Comparison of ENCODE assay signal across 12 cellular contexts in the genomic region with DNA sequence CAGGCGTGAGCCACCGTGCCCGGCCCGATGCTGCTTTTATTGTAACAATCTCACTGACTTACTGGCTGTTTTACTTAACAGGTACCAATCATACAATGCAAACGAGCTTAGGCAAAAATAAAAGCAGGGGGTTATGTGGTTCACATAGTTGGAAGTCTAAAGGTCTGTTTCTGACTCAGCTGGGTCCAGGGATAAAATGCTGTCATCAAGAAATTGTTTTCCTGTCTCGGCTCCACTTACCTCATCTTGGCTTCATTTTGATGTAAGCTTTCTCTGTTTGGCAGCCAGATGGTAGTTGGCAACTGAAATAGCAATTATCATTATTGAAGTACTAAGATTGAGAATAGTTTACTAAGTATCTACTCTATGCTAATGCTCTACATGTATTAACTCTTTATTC. TPM values are rescaled to one million over a fixed set of nuclear protein-coding genes. Genes with fewer than 3 reads are reported as not detected.
DNase-seq lines count a peak whose midpoint lies in the region; ATAC-seq and TF ChIP-seq lines count a peak whose summit lies in the region.
"Had no signal": no experiment of that assay in that cellular context is flagged by ENCODE, and none has a peak within 500 bp of the region (broad histone marks: within the 10 kb centered on the region; RNA-seq: fewer than 3 reads in every experiment).

No MANE protein-coding gene starts in this region.

- intact Hi-C loops in IMR-90 (cut with micrococcal nuclease) (no loop called here), left ventricle myocardium inferior (cut with micrococcal nuclease) (no loop called here)

- in situ Hi-C loops in IMR-90 (cut with MboI; ENCODE audit: low sequenced_read_pairs) = loop anchor here (25.0 kb wide), 1 partner anchor 764 kb away; no protein-coding TSS in a partner anchor

- no peak overlapping the region for H2BK20ac ChIP-seq in IMR-90 (ENCODE audit: low read depth, low read length)

- no peaks in the 10 kb centered on the region for H3K36me3 ChIP-seq in IMR-90 (ENCODE audit: control insufficient read depth, insufficient read depth, low read length)
- H3K36me3 ChIP-seq in left ventricle myocardium inferior = no peaks in the 10 kb centered on the region
- H3K36me3 ChIP-seq: BLaER1 had no signal

- WGBS in IMR-90 (ENCODE audit: extremely low coverage in 2 of 2, insufficient read length in 1 of 2), 2 experiments = no CpG with 5 or more reads among the region's 6 CpGs

- no peak overlapping the region for H4K91ac ChIP-seq in IMR-90 (ENCODE audit: insufficient read depth, low read depth, low read length)

- H3K56ac ChIP-seq in IMR-90 (ENCODE audit: extremely low read depth, insufficient read depth, low read length) = no peak overlapping the region

- ATAC-seq in IMR-90 (ENCODE audit: low read depth) = no peak
- ATAC-seq in stimulated activated naive CD8-positive, alpha-beta T cell treated with anti-CD3 and anti-CD28 coated beads, Interleukin-15, Interleukin-2, amounts not matched to agents 100 U/mL and 50 U/mL, for 24 hours = no peak
- ATAC-seq in HG02610 (IDR thresholded peaks at IDR 0.05; ENCODE audit: unreplicated experiment) = no peak

- BruUV-seq in IMR-90 (replicated peaks; lab: Mats Ljungman, UMichigan) = no TSS peak

- H2AFZ ChIP-seq in IMR-90 (replicated peaks; ENCODE audit: low read length, poor library complexity) = no peak overlapping the region
- H2AFZ ChIP-seq: PC-9 had no signal

- TF ChIP-seq CTCF in IMR-90 (conservative IDR thresholded peaks at IDR 0.05; ENCODE audit: low read depth, low read length) = no peak
- no peak for TF ChIP-seq CTCF in epithelial cell of proximal tubule (conservative IDR thresholded peaks at IDR 0.05; ENCODE audit: low read depth, low read length)
- TF ChIP-seq CTCF in left ventricle myocardium inferior (IDR thresholded peaks at IDR 0.05; ENCODE audit: borderline replicate concordance) = no peak

- no peaks in the 10 kb centered on the region for H4K20me1 ChIP-seq in IMR-90 (ENCODE audit: insufficient read depth, low read length)
- H4K20me1 ChIP-seq: BLaER1 had no signal

- POLR2A ChIA-PET in IMR-90 (lab: Charles Lee; ENCODE audit: unreplicated experiment) = no interaction called here

- no peak overlapping the region for H4K5ac ChIP-seq in IMR-90 (ENCODE audit: low read depth, low read length)

- H3K4ac ChIP-seq in IMR-90 (ENCODE audit: low read depth, low read length) = no peak overlapping the region

- CTCF ChIA-PET in IMR-90 (lab: Yijun Ruan, JAX) = no interaction called here

- no peak overlapping the region for H2AK5ac ChIP-seq in IMR-90 (ENCODE audit: low read depth, low read length)

- H3K27me3 ChIP-seq in IMR-90 (ENCODE audit: control insufficient read depth, insufficient read depth, low read length) = no peaks in the 10 kb centered on the region
- H3K27me3 ChIP-seq in left ventricle myocardium inferior (ENCODE audit: low read depth) = no peaks in the 10 kb centered on the region
- H3K27me3 ChIP-seq: BLaER1 had no signal

- H2BK120ac ChIP-seq in IMR-90 (ENCODE audit: low read depth, low read length) = no peak overlapping the region

- no peak overlapping the region for H4K8ac ChIP-seq in IMR-90 (ENCODE audit: low read depth in 2 of 2, low read length in 2 of 2)

- TF ChIP-seq RAD21 in IMR-90 (IDR thresholded peaks at IDR 0.05; ENCODE audit: low read length) = no peak

- no peak overlapping the region for H3K27ac ChIP-seq in IMR-90 (ENCODE audit: insufficient read depth, low read length)
- peak overlapping the region; percentile 14 for H3K27ac ChIP-seq in left ventricle myocardium inferior (replicated peaks)
- H3K27ac ChIP-seq: BLaER1, PC-9 had no signal

- H2AK9ac ChIP-seq in IMR-90 (replicated peaks; ENCODE audit: low read depth, low read length, poor library complexity) = no peak overlapping the region

- no peaks in the 10 kb centered on the region for H3K4me1 ChIP-seq in IMR-90 (ENCODE audit: control insufficient read depth, insufficient read depth, low read length)
- H3K4me1 ChIP-seq in left ventricle myocardium inferior = peaks cover 17% of the 10 kb centered on the region
- H3K4me1 ChIP-seq: BLaER1 had no signal

- H3K9ac ChIP-seq in IMR-90 (ENCODE audit: low read depth, low read length) = no peak overlapping the region
- H3K9ac ChIP-seq: BLaER1 had no signal

- H3K79me1 ChIP-seq in IMR-90 (ENCODE audit: low read depth in 1 of 2, low read length in 2 of 2) = no peaks in the 10 kb centered on the region

- dilution Hi-C loops in IMR-90 (cut with HindIII; ENCODE audit: low sequenced_read_pairs, unreplicated experiment) = no loop called here

- H3K4me2 ChIP-seq in IMR-90 (ENCODE audit: low read depth, low read length) = no peak overlapping the region
- H3K4me2 ChIP-seq: BLaER1, PC-9 had no signal

- no peak overlapping the region for H3K14ac ChIP-seq in IMR-90 (replicated peaks; ENCODE audit: low read depth, low read length)

- H2BK5ac ChIP-seq in IMR-90 (ENCODE audit: low read depth, low read length, poor library complexity, severe bottlenecking) = no peak overlapping the region

- no peak overlapping the region for H3K23ac ChIP-seq in IMR-90 (ENCODE audit: low read depth, low read length)

- H3K4me3 ChIP-seq in IMR-90 (ENCODE audit: insufficient read depth, low read depth, low read length) = no peak overlapping the region
- H3K4me3 ChIP-seq in epithelial cell of proximal tubule (ENCODE audit: low read depth, low read length) = no peak overlapping the region
- no peak overlapping the region for H3K4me3 ChIP-seq in left ventricle myocardium inferior
- H3K4me3 ChIP-seq: BLaER1, PC-9 had no signal

- H3K18ac ChIP-seq in IMR-90 (ENCODE audit: low read depth, low read length) = no peak overlapping the region

- no peak overlapping the region for H2BK15ac ChIP-seq in IMR-90 (ENCODE audit: low read depth, low read length)

- TF ChIP-seq POLR2A in IMR-90 (IDR thresholded peaks at IDR 0.05; ENCODE audit: low read depth, low read length) = no peak

- H3K9me3 ChIP-seq in IMR-90 (ENCODE audit: control insufficient read depth, insufficient read depth, low read length) (no peaks in the 10 kb centered on the region), left ventricle myocardium inferior (replicated peaks) (no peaks in the 10 kb centered on the region)
- H3K9me3 ChIP-seq: BLaER1 had no signal

- DNase-seq in D341Med (ENCODE audit: low spot score) (peak; percentile 50), IMR-90 (peak; percentile 57), epithelial cell of proximal tubule (ENCODE audit: low read depth) (peak; percentile 44), left ventricle myocardium inferior (no peak), NAMALWA (ENCODE audit: low spot score) (no peak)
- no peak for DNase-seq in activated naive CD4-positive, alpha-beta T cell treated with anti-CD3 and anti-CD28 coated beads, Interleukin-2, amount 50 U/mL, for 16 hours
- no peak for DNase-seq in stimulated activated naive CD8-positive, alpha-beta T cell treated with anti-CD3 and anti-CD28 coated beads, Interleukin-15, Interleukin-2, amounts not matched to agents 100 U/mL and 50 U/mL, for 24 hours
- DNase-seq: HCEC 1CT, NCI-H226, PC-9 had no signal

- H3K9me1 ChIP-seq in IMR-90 (ENCODE audit: insufficient read depth, low read length) = no peaks in the 10 kb centered on the region

TF ChIP-seq in IMR-90, 13 proteins besides CTCF, POLR2A, EP300 and RAD21:
- no peak for TF ChIP-seq RFX5 (IDR thresholded peaks at IDR 0.05; ENCODE audit: low read depth, low read length)
- TF ChIP-seq RCOR1 (IDR thresholded peaks at IDR 0.05; ENCODE audit: insufficient replicate concordance, low read length) = no peak
- TF ChIP-seq MAZ (IDR thresholded peaks at IDR 0.05; ENCODE audit: borderline replicate concordance, low read depth, low read length) = no peak
- TF ChIP-seq, protein P1, sequence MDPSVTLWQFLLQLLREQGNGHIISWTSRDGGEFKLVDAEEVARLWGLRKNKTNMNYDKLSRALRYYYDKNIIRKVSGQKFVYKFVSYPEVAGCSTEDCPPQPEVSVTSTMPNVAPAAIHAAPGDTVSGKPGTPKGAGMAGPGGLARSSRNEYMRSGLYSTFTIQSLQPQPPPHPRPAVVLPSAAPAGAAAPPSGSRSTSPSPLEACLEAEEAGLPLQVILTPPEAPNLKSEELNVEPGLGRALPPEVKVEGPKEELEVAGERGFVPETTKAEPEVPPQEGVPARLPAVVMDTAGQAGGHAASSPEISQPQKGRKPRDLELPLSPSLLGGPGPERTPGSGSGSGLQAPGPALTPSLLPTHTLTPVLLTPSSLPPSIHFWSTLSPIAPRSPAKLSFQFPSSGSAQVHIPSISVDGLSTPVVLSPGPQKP (IDR thresholded peaks at IDR 0.05; ENCODE audit: borderline replicate concordance, low read depth, low read length) = no peak
- TF ChIP-seq FOS (IDR thresholded peaks at IDR 0.05; ENCODE audit: low read depth, low read length) = no peak
- TF ChIP-seq CEBPB (IDR thresholded peaks at IDR 0.05; ENCODE audit: low read depth, low read length) = no peak
- TF ChIP-seq BHLHE40 (IDR thresholded peaks at IDR 0.05; ENCODE audit: low read depth, low read length) = no peak
- TF ChIP-seq MAFK (IDR thresholded peaks at IDR 0.05; ENCODE audit: low read depth, low read length) = no peak
- TF ChIP-seq SMC3 (IDR thresholded peaks at IDR 0.05; ENCODE audit: low read depth, low read length) = no peak
- no peak for TF ChIP-seq CHD1 (IDR thresholded peaks at IDR 0.05; ENCODE audit: low read depth, low read length)
- no peak for TF ChIP-seq NFE2L2 (IDR thresholded peaks at IDR 0.05; ENCODE audit: low read depth, low read length)
- TF ChIP-seq MXI1 (IDR thresholded peaks at IDR 0.05; ENCODE audit: borderline replicate concordance, low read depth, low read length) = no peak
- TF ChIP-seq, protein P2, sequence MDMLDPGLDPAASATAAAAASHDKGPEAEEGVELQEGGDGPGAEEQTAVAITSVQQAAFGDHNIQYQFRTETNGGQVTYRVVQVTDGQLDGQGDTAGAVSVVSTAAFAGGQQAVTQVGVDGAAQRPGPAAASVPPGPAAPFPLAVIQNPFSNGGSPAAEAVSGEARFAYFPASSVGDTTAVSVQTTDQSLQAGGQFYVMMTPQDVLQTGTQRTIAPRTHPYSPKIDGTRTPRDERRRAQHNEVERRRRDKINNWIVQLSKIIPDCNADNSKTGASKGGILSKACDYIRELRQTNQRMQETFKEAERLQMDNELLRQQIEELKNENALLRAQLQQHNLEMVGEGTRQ (IDR thresholded peaks at IDR 0.05; ENCODE audit: low read depth, low read length) = no peak

RNA-seq across cellular contexts. Expression of gene CNTN3, which starts 36.8 kb away (rescaled TPM):
- total RNA-seq in IMR-90 (2012; rRNA removed) = 3.3 and 3.6 TPM in 2 replicates
- 2.2 and 3.5 TPM in 2 replicates for polyA plus RNA-seq in IMR-90 (2012; rRNA removed)
- polyA plus RNA-seq in IMR-90 (2012; cell fraction: cytosol; rRNA removed) = 0.68 and 1.2 TPM in 2 replicates
- 1.1 and 14.1 TPM in 2 replicates for polyA plus RNA-seq in IMR-90 (2012; cell fraction: nucleus; rRNA removed; ENCODE audit: low replicate concordance)
- total RNA-seq in epithelial cell of proximal tubule = 0.46 and 2.9 TPM in 2 replicates
- total RNA-seq in left ventricle myocardium inferior = 1.2 TPM
- total RNA-seq: PC-9 had no signal

Comparison
In these comparisons a context has a peak if more than half of its experiments do, and no peak if none do; other contexts are left out.
1. DNase-seq: peak in D341Med (single experiment), IMR-90 (single experiment) and epithelial cell of proximal tubule (single experiment); none in left ventricle myocardium inferior (single experiment), activated naive CD4-positive, alpha-beta T cell treated with anti-CD3 and anti-CD28 coated beads, Interleukin-2, amount 50 U/mL, for 16 hours (single experiment), stimulated activated naive CD8-positive, alpha-beta T cell treated with anti-CD3 and anti-CD28 coated beads, Interleukin-15, Interleukin-2, amounts not matched to agents 100 U/mL and 50 U/mL, for 24 hours (single experiment) and NAMALWA (single experiment).